In genomic region chrX:39427492-39428289, GRCh38 we compare ENCODE assay signal across 10 cellular contexts.
DNase-seq lines count a peak whose midpoint lies in the region; ATAC-seq and TF ChIP-seq lines count a peak whose summit lies in the region.
"Had no signal": no experiment of that assay in that cellular context is flagged by ENCODE, and none has a peak within 500 bp of the region (broad histone marks: within the 10 kb centered on the region; RNA-seq: fewer than 3 reads in every experiment).

No MANE protein-coding gene starts in this region.

- DNase-seq in EH (ENCODE audit: low read depth) (peak; percentile 0), NOMO-1 treated with dmso at 0.1 percent for 144 hours (lab: John Stamatoyannopoulos, UW; ENCODE audit: unreplicated experiment) (peak; percentile 48), astrocyte of the cerebellum (ENCODE audit: low read depth) (peak; percentile 13), ovary (peak; percentile 37 to 60 (median 51)), BE2C (no peak), mesothelial cell of epicardium (ENCODE audit: low spot score in 2 of 2, unreplicated experiment in 2 of 2) (no peak), KG1 (lab: John Stamatoyannopoulos, UW) (no peak)
- DNase-seq in natural killer cell treated with Interleukin-12 subunit alpha and Interleukin-12 subunit beta and Interleukin-15 and Interleukin-18, amount 100 ng/mL, for 72 hours (ENCODE audit: low spot score) = no peak
- DNase-seq: activated gamma-delta T cell, substantia nigra had no signal

- H3K4me3 ChIP-seq in astrocyte of the cerebellum (ENCODE audit: low read depth, low read length) (no peak overlapping the region), ovary (no peak overlapping the region), BE2C (ENCODE audit: low read depth, low read length) (no peak overlapping the region)

- no peak overlapping the region for H3K4me3 Mint-ChIP-seq in mesothelial cell of epicardium
- no peak overlapping the region for H3K4me3 Mint-ChIP-seq in natural killer cell treated with Interleukin-12 subunit alpha and Interleukin-12 subunit beta and Interleukin-15 and Interleukin-18, amount 100 ng/mL, for 72 hours

- H3K36me3 Mint-ChIP-seq in mesothelial cell of epicardium = no peaks in the 10 kb centered on the region
- H3K36me3 Mint-ChIP-seq in natural killer cell treated with Interleukin-12 subunit alpha and Interleukin-12 subunit beta and Interleukin-15 and Interleukin-18, amount 100 ng/mL, for 72 hours = no peaks in the 10 kb centered on the region

- no peak overlapping the region for H3K27ac Mint-ChIP-seq in mesothelial cell of epicardium
- H3K27ac Mint-ChIP-seq in natural killer cell treated with Interleukin-12 subunit alpha and Interleukin-12 subunit beta and Interleukin-15 and Interleukin-18, amount 100 ng/mL, for 72 hours = no peak overlapping the region

- no peak for TF ChIP-seq POLR2A in ovary (IDR thresholded peaks at IDR 0.05)

- peaks cover 10% of the 10 kb centered on the region for H3K4me1 Mint-ChIP-seq in mesothelial cell of epicardium
- no peaks in the 10 kb centered on the region for H3K4me1 Mint-ChIP-seq in natural killer cell treated with Interleukin-12 subunit alpha and Interleukin-12 subunit beta and Interleukin-15 and Interleukin-18, amount 100 ng/mL, for 72 hours (ENCODE audit: low read depth in 2 of 2)

- TF ChIP-seq EP300 in ovary (IDR thresholded peaks at IDR 0.05) = no peak

- H3K27me3 Mint-ChIP-seq in mesothelial cell of epicardium (ENCODE audit: low read depth) = no peaks in the 10 kb centered on the region
- peaks cover 0 to 17% of the 10 kb centered on the region in 2 donors for H3K27me3 Mint-ChIP-seq in natural killer cell treated with Interleukin-12 subunit alpha and Interleukin-12 subunit beta and Interleukin-15 and Interleukin-18, amount 100 ng/mL, for 72 hours

- peaks cover 37% of the 10 kb centered on the region for H3K9me3 Mint-ChIP-seq in mesothelial cell of epicardium
- no peaks in the 10 kb centered on the region for H3K9me3 Mint-ChIP-seq in natural killer cell treated with Interleukin-12 subunit alpha and Interleukin-12 subunit beta and Interleukin-15 and Interleukin-18, amount 100 ng/mL, for 72 hours

- WGBS in ovary, 3 donors = 49 to 50% (median 50%) methylated on average over 10 of the region's 10 CpGs

- peak overlapping the region in 1 of 2 donors; percentile 0 for H3K27ac ChIP-seq in ovary

- TF ChIP-seq CTCF in astrocyte of the cerebellum (IDR thresholded peaks at IDR 0.05; ENCODE audit: low read depth, low read length, missing control alignments) = no peak
- TF ChIP-seq CTCF in ovary (IDR thresholded peaks at IDR 0.05) = no peak
- TF ChIP-seq CTCF in BE2C (IDR thresholded peaks at IDR 0.05; ENCODE audit: low read depth, low read length) = no peak
- no peak for TF ChIP-seq CTCF in mesothelial cell of epicardium (IDR thresholded peaks at IDR 0.05; ENCODE audit: unreplicated experiment)

- H3K36me3 ChIP-seq in ovary = no peaks in the 10 kb centered on the region
- H3K36me3 ChIP-seq in BE2C = no peaks in the 10 kb centered on the region

- H3K27me3 ChIP-seq in ovary (no peaks in the 10 kb centered on the region), BE2C (no peaks in the 10 kb centered on the region)

- no peak for ATAC-seq in natural killer cell treated with Interleukin-12 subunit alpha and Interleukin-12 subunit beta and Interleukin-15 and Interleukin-18, amount 100 ng/mL, for 72 hours

- intact Hi-C loops in ovary (cut with DNase I) = no loop called here

- no peaks in the 10 kb centered on the region for H3K4me1 ChIP-seq in ovary (ENCODE audit: insufficient read depth)
- no peaks in the 10 kb centered on the region for H3K4me1 ChIP-seq in BE2C

- no peaks in the 10 kb centered on the region for H3K9me3 ChIP-seq in ovary
- no peaks in the 10 kb centered on the region for H3K9me3 ChIP-seq in BE2C

- in situ Hi-C loops in astrocyte of the cerebellum (cut with HindIII; ENCODE audit: low sequenced_read_pairs) = no loop called here

Comparison
In these comparisons a context has a peak if more than half of its experiments do, and no peak if none do; other contexts are left out.
1. DNase-seq: peak in EH (single experiment), NOMO-1 treated with dmso at 0.1 percent for 144 hours (single experiment), astrocyte of the cerebellum (single experiment) and ovary (5 of 5); none in BE2C (single experiment), mesothelial cell of epicardium (0 of 2), natural killer cell treated with Interleukin-12 subunit alpha and Interleukin-12 subunit beta and Interleukin-15 and Interleukin-18, amount 100 ng/mL, for 72 hours (single experiment) and KG1 (single experiment).